In genomic region chr7:35038340-35038738, GRCh38 we compare ENCODE assay signal across 8 cellular contexts. TPM values are rescaled to one million over a fixed set of nuclear protein-coding genes. Genes with fewer than 3 reads are reported as not detected.
DNase-seq lines count a peak whose midpoint lies in the region; ATAC-seq, FAIRE-seq and TF ChIP-seq lines count a peak whose summit lies in the region.

No MANE protein-coding gene starts in this region.

- H3K27me3 ChIP-seq in HUES48 (ENCODE audit: control insufficient read depth, insufficient read depth, low read length), result no peaks in the 10 kb centered on the region
- no peaks in the 10 kb centered on the region for H3K27me3 ChIP-seq in bronchial epithelial cell (ENCODE audit: control insufficient read depth, insufficient read depth, low read length)

- peak overlapping the region; percentile 87 for H3K27ac Mint-ChIP-seq in mesothelial cell of epicardium

- TF ChIP-seq RAD21 in A549 (conservative IDR thresholded peaks at IDR 0.05 in 1 of 2, IDR thresholded peaks at IDR 0.05 in 1 of 2), result no peak

- TF ChIP-seq CTCF in A549 (IDR thresholded peaks at IDR 0.05) (no peak), bronchial epithelial cell (IDR thresholded peaks at IDR 0.05; ENCODE audit: insufficient read depth, low read length, severe bottlenecking) (no peak), mesothelial cell of epicardium (IDR thresholded peaks at IDR 0.05; ENCODE audit: unreplicated experiment) (no peak)

- peak overlapping the region; percentile 85 for H3K4me2 ChIP-seq in A549

- no peaks in the 10 kb centered on the region for H3K36me3 ChIP-seq in HUES48 (ENCODE audit: control insufficient read depth, insufficient read depth, low read length)
- H3K36me3 ChIP-seq in bronchial epithelial cell (ENCODE audit: control insufficient read depth, insufficient read depth, low read length), result no peaks in the 10 kb centered on the region

- no peak for ATAC-seq in A549
- no peak for ATAC-seq in GM19324 (IDR thresholded peaks at IDR 0.05; ENCODE audit: low FRiP score, unreplicated experiment)

- no peak for TF ChIP-seq EP300 in A549 (IDR thresholded peaks at IDR 0.05)

- no peaks in the 10 kb centered on the region for H3K9me3 Mint-ChIP-seq in mesothelial cell of epicardium

- CTCF ChIA-PET in A549 (lab: Yijun Ruan, JAX), result interaction anchor here (0.6 to 2.1 kb wide), 7 partner anchors 8 to 900 kb away, joined by 3 to 5 read pairs (median 3); no protein-coding TSS in a partner anchor

- no peak for FAIRE-seq in A549 (lab: Jason Lieb, UNC)
- no peak for FAIRE-seq in bronchial epithelial cell (lab: Jason Lieb, UNC)

- no peaks in the 10 kb centered on the region for H3K36me3 Mint-ChIP-seq in mesothelial cell of epicardium

- no peak for TF ChIP-seq POLR2A in A549 (IDR thresholded peaks at IDR 0.05; ENCODE audit: low read length)

- no peak for DNase-seq in A549 (ENCODE audit: low read depth in 1 of 2, low spot score in 1 of 2)
- DNase-seq in bronchial epithelial cell (ENCODE audit: low read depth), result no peak
- DNase-seq in mesothelial cell of epicardium (ENCODE audit: low spot score in 2 of 2, unreplicated experiment in 2 of 2), result no peak
- no peak for DNase-seq in amygdala (lab: John Stamatoyannopoulos, UW)
- DNase-seq in NCI-H2171 treated with DMSO at 0.1 percent for 48 hours (lab: John Stamatoyannopoulos, UW), result no peak
- no peak for DNase-seq in NCI-H2081 treated with DMSO at 0.1 percent for 48 hours (lab: John Stamatoyannopoulos, UW)

- H3K9me3 ChIP-seq in A549, result no peaks in the 10 kb centered on the region
- no peaks in the 10 kb centered on the region for H3K9me3 ChIP-seq in HUES48 (ENCODE audit: control insufficient read depth, insufficient read depth, low read length)

- H3K4me1 ChIP-seq in A549 (peaks cover 26% of the 10 kb centered on the region), HUES48 (ENCODE audit: control insufficient read depth, insufficient read depth, low read length) (peaks cover 24% of the 10 kb centered on the region)

- peaks cover 18% of the 10 kb centered on the region for H3K27me3 Mint-ChIP-seq in mesothelial cell of epicardium (ENCODE audit: low read depth)

- H3K4me3 ChIP-seq in A549 (peak overlapping the region; percentile 69), HUES48 (ENCODE audit: low read depth, low read length) (peak overlapping the region; percentile 78), bronchial epithelial cell (ENCODE audit: low read depth, low read length) (peak overlapping the region; percentile 61)

- POLR2A ChIA-PET in A549 (lab: Yijun Ruan, JAX), result no interaction called here

- peak overlapping the region; percentile 87 for H3K4me3 Mint-ChIP-seq in mesothelial cell of epicardium

- H3K27ac ChIP-seq in A549 (peak overlapping the region; percentile 95 to 96), HUES48 (ENCODE audit: low read depth, low read length) (peak overlapping the region; percentile 92)

- peaks cover 21% of the 10 kb centered on the region for H3K4me1 Mint-ChIP-seq in mesothelial cell of epicardium

- H3K9ac ChIP-seq in HUES48 (ENCODE audit: low read depth, low read length), result no peak overlapping the region

- WGBS in A549 (ENCODE audit: missing lambda C conversion rate), result 46% methylated on average over 8 of the region's 8 CpGs

TF ChIP-seq in A549, 52 proteins besides CTCF, POLR2A, EP300 and RAD21:
- TF ChIP-seq CHD4 (IDR thresholded peaks at IDR 0.05; ENCODE audit: borderline replicate concordance) (no peak), REST (IDR thresholded peaks at IDR 0.05) (no peak)

RNA-seq across cellular contexts. Expression of gene DPY19L1, which starts 1.1 kb away (rescaled TPM):
- polyA plus RNA-seq in A549 (2011; rRNA removed) (129 and 145 TPM in 2 replicates), A549 (2017; fragmentation: RNase III; extraction: RNeasy Plus Mini Kit Qiagen cat#74134 plus additional on column Dnase treatment) (47.5 to 53.6 TPM (median 52.0 TPM) in 3 replicates)
- 17.3 and 20.8 TPM in 2 replicates for polyA plus RNA-seq in A549 (2012; cell fraction: cytosol; rRNA removed)
- 14.4 and 21.9 TPM in 2 replicates for polyA plus RNA-seq in A549 (2012; cell fraction: nucleus; rRNA removed)
- 50.2 and 51.8 TPM in 2 replicates for polyA minus RNA-seq in A549 (2011; rRNA and poly(A)+ RNA removed)
- total RNA-seq in bronchial epithelial cell (8.7 and 13.4 TPM in 2 replicates), mesothelial cell of epicardium (12.3 to 21.8 TPM (median 19.7 TPM) in 3 replicates)
